In genomic region chr10:52654201-52654600, GRCh38 we compare ENCODE assay signal across 26 cellular contexts.
"Had no signal": no experiment of that assay in that cellular context is flagged by ENCODE, and none has a peak within 500 bp of the region (broad histone marks: within the 10 kb centered on the region; RNA-seq: fewer than 3 reads in every experiment).

No MANE protein-coding gene starts in this region.

- H3K4me3 ChIP-seq: esophagus squamous epithelium, gastroesophageal sphincter had no signal

- H3K9me3 ChIP-seq: esophagus squamous epithelium, gastroesophageal sphincter had no signal

- H3K27ac ChIP-seq: brain microvascular endothelial cell, epithelial cell of prostate, esophagus squamous epithelium, gastroesophageal sphincter, VCaP had no signal

- DNase-seq: activated CD4-positive, alpha-beta memory T cell treated with anti-CD3 and anti-CD28 coated beads, Interleukin-2, amount 10 ng/mL, durations not matched to agents 7 days and 5 days; activated CD4-positive, alpha-beta T cell treated with anti-CD3 and anti-CD28 coated beads for 1 hour; activated CD4-positive, alpha-beta T cell treated with anti-CD3 and anti-CD28 coated beads for 4 hours; activated CD4-positive, alpha-beta T cell treated with anti-CD3 and anti-CD28 coated beads, Interleukin-2, amount 10 ng/mL, durations not matched to agents 7 days and 5 days; activated CD4-positive, alpha-beta T cell treated with anti-CD3 and anti-CD28 coated beads, Interleukin-2, amount 50 U/mL, for 4 hours; activated CD8-positive, alpha-beta memory T cell treated with anti-CD3 and anti-CD28 coated beads, Interleukin-2, amount 50 U/mL, for 48 hours; activated gamma-delta T cell; activated naive CD4-positive, alpha-beta T cell treated with anti-CD3 and anti-CD28 coated beads, Interleukin-2, amount 50 U/mL, for 16 hours; activated naive CD4-positive, alpha-beta T cell treated with Interleukin-2 at 50 U/mL for 16 hours; activated T-cell treated with anti-CD3 and anti-CD28 coated beads for 4 hours; activated T-cell treated with anti-CD3 and anti-CD28 coated beads, Interleukin-2, amount 50 U/mL, for 24 hours; activated T-cell treated with anti-CD3 and anti-CD28 coated beads, Interleukin-2, amount 50 U/mL, for 72 hours; amniotic stem cell; brain microvascular endothelial cell; cortex of kidney; dermis blood vessel endothelial cell; effector CD8-positive, alpha-beta T cell; esophagus squamous epithelium; foreskin melanocyte; T-helper 1 cell; T-helper 17 cell; T1000 had no signal

- H3K4me1 ChIP-seq: esophagus squamous epithelium, gastroesophageal sphincter had no signal

- H3K27me3 ChIP-seq: brain microvascular endothelial cell, esophagus squamous epithelium, gastroesophageal sphincter had no signal

- ATAC-seq: activated T-cell treated with anti-CD3 and anti-CD28 coated beads, Interleukin-2, amount 50 U/mL, for 72 hours; gastroesophageal sphincter; T-helper 17 cell; WTC11 had no signal
